ENCODE assay signal across 8 cellular contexts in the genomic region with DNA sequence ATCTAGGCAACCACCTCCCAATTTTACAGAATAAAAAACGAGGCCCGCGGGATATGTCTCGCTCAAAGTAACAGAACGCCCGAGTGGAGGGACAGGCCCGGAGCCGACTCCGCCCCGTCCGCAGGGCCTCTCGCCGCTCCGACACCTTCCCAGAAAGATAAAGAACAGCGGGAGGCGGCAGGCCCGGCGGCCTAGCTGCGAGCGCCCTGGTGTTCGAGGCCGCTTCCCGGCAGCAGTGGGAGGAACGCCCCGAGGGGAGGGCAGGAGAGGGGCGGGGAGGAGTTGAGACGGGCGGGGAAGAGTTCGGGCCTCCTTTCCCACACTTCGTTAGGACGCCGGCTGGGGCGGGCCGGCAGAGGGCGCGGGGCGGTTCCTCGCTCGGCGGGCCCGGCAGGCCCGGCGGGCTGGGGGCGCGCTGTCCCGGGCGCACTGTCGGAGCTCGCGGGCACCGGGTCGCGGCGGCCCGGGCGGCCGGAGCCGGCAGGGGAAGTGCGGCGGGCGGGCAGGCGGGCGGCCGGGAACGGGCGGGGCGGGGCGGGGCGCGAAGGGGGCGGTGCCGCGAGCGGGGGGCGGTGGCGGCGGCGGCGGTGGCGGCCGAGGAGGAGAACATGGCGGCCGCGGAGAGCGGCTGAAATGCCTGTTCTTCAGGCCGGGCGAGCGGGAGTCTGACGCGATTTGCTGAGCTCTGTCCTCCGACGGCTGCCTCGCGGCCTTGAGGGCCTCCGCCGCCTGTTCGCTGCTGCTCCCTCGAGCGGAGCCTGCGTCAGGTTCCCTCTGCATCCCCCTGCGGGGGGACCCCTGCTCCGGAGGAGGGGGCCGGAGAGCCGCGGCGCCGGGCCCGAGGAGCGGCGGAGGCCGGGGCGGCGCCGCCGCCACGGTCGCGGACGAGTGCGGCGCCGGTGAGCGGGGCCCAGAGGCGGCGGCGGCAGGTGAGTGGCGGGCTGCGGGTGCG. TPM values are rescaled to one million over a fixed set of nuclear protein-coding genes. Genes with fewer than 3 reads are reported as not detected.
DNase-seq lines count a peak whose midpoint lies in the region; ATAC-seq and TF ChIP-seq lines count a peak whose summit lies in the region.

Gene NCOA1 (plus strand): TSS at position 581 of the 952 bp plus-strand sequence. CDS start 167,424 bp downstream, outside the sequence.

- H3K79me1 ChIP-seq in H9 (ENCODE audit: insufficient read depth, low read depth, low read length, poor library complexity, severe bottlenecking) (no peaks in the 10 kb centered on the region), neuronal stem cell (ENCODE audit: low read depth, low read length) (peaks cover 2% of the 10 kb centered on the region)

- H3K4me3 Mint-ChIP-seq in H9: peak within 1 kb of the TSS; percentile 80 to 89

- peak within 1 kb of the TSS; percentile 48 to 74 (median 68); a peak in 4 of 7 replicates for H3K27ac Mint-ChIP-seq in H9

- no peaks in the 10 kb centered on the region for H3K79me2 ChIP-seq in H9 (ENCODE audit: insufficient read depth, low read length)
- H3K79me2 ChIP-seq in MM.1S (ENCODE audit: low read length): peaks cover 22% of the 10 kb centered on the region

- peak; percentile 87 for ATAC-seq in foreskin keratinocyte

- H3K27me3 ChIP-seq in H9 (ENCODE audit: insufficient read depth, low read length) (peaks cover 4% of the 10 kb centered on the region; the same call in 1 of the 2 replicates), MM.1S (replicated peaks; ENCODE audit: insufficient read depth, low read length) (no peaks in the 10 kb centered on the region), foreskin keratinocyte (peaks cover 22% of the 10 kb centered on the region), neuronal stem cell (ENCODE audit: control insufficient read depth in 3 of 3, insufficient read depth in 3 of 3, low read depth in 1 of 3, low read length in 3 of 3) (no peaks in the 10 kb centered on the region), subcutaneous abdominal adipose tissue (ENCODE audit: control insufficient read depth in 5 of 5, insufficient read depth in 4 of 5, low read length in 5 of 5) (no peaks in the 10 kb centered on the region)

- peaks cover 28 to 34% of the 10 kb centered on the region in 2 experiments for H3K4me1 Mint-ChIP-seq in H9

- H2BK12ac ChIP-seq in H9 (ENCODE audit: insufficient read length, low read depth, low read length) (no peak within 1 kb of the TSS), neuronal stem cell (ENCODE audit: low read length) (no peak within 1 kb of the TSS)

- H2AFZ ChIP-seq in H9 (ENCODE audit: low read length) (no peak within 1 kb of the TSS), MM.1S (ENCODE audit: low read length) (peak within 1 kb of the TSS; percentile 93), neuronal stem cell (ENCODE audit: low read length) (peak within 1 kb of the TSS; percentile 94)

- H3K9me2 ChIP-seq in MM.1S (replicated peaks; ENCODE audit: insufficient read depth, low read length): no peaks in the 10 kb centered on the region

- H2BK15ac ChIP-seq in H9 (ENCODE audit: low read depth, low read length): no peak within 1 kb of the TSS
- no peak within 1 kb of the TSS for H2BK15ac ChIP-seq in neuronal stem cell (ENCODE audit: low read length)

- TF ChIP-seq CTCF in H9 (conservative IDR thresholded peaks at IDR 0.05) (peak; percentile 43; the same call in 2 of the 3 replicates), MM.1S (IDR thresholded peaks at IDR 0.05; ENCODE audit: low read length) (no peak), foreskin keratinocyte (conservative IDR thresholded peaks at IDR 0.05) (no peak)

- peaks cover 19% of the 10 kb centered on the region for H3K27me3 Mint-ChIP-seq in H9 (ENCODE audit: low read depth)

- no peaks in the 10 kb centered on the region for H3K36me3 ChIP-seq in MM.1S (replicated peaks; ENCODE audit: insufficient read depth, low read length)
- no peaks in the 10 kb centered on the region for H3K36me3 ChIP-seq in neuronal stem cell (replicated peaks in 1 of 2; ENCODE audit: control insufficient read depth in 2 of 2, insufficient read depth in 2 of 2, low read length in 2 of 2)
- H3K36me3 ChIP-seq in subcutaneous abdominal adipose tissue (ENCODE audit: control insufficient read depth in 5 of 5, insufficient read depth in 5 of 5, low read length in 5 of 5): no peaks in the 10 kb centered on the region

- H3K9me3 Mint-ChIP-seq in H9: no peaks in the 10 kb centered on the region; a peak in 1 of 5 replicates

- H4K8ac ChIP-seq in H9 (replicated peaks; ENCODE audit: insufficient read length, low read depth, low read length) (no peak within 1 kb of the TSS), neuronal stem cell (ENCODE audit: low read depth, low read length) (no peak within 1 kb of the TSS)

- no peak within 1 kb of the TSS for H3K4ac ChIP-seq in H9 (ENCODE audit: low read depth, low read length)
- H3K4ac ChIP-seq in neuronal stem cell (ENCODE audit: low read length): no peak within 1 kb of the TSS

- H3K27ac ChIP-seq in H9 (ENCODE audit: insufficient read length, low read depth, low read length) (no peak within 1 kb of the TSS), MM.1S (ENCODE audit: low read length) (peak within 1 kb of the TSS; percentile 3; the same call in 1 of the 2 replicates), foreskin keratinocyte (peak within 1 kb of the TSS; percentile 44), neuronal stem cell (replicated peaks; ENCODE audit: low read length) (peak within 1 kb of the TSS; percentile 97), subcutaneous abdominal adipose tissue (ENCODE audit: low read depth, low read length) (peak within 1 kb of the TSS; percentile 97)

- H3T11ph ChIP-seq in H9 (ENCODE audit: low read length): no peak within 1 kb of the TSS

- H3K4me1 ChIP-seq in H9 (ENCODE audit: insufficient read depth, low read length) (peaks cover 5% of the 10 kb centered on the region), MM.1S (ENCODE audit: low read length) (peaks cover 10% of the 10 kb centered on the region; the same call in 1 of the 2 replicates), foreskin keratinocyte (peaks cover 8% of the 10 kb centered on the region), neuronal stem cell (ENCODE audit: control insufficient read depth in 2 of 2, insufficient read depth in 1 of 2, low read depth in 1 of 2, low read length in 2 of 2) (peaks cover 11 to 13% of the 10 kb centered on the region in 2 donors), subcutaneous abdominal adipose tissue (ENCODE audit: control insufficient read depth in 5 of 5, insufficient read depth in 5 of 5, low read length in 5 of 5) (peaks cover 4 to 38% (median 37%) of the 10 kb centered on the region in 5 donors)

- H3K18ac ChIP-seq in H9 (ENCODE audit: insufficient read length, low read depth, low read length) (peak within 1 kb of the TSS; percentile 95), neuronal stem cell (ENCODE audit: low read length) (peak within 1 kb of the TSS; percentile 100)

- H3K9ac ChIP-seq in H9 (ENCODE audit: extremely low read depth, insufficient read length, low read length): peak within 1 kb of the TSS; percentile 64
- H3K9ac ChIP-seq in MM.1S (ENCODE audit: low read length): peak within 1 kb of the TSS; percentile 52; the same call in 1 of the 2 replicates
- H3K9ac ChIP-seq in neuronal stem cell (ENCODE audit: low read depth, low read length, poor library complexity): peak within 1 kb of the TSS; percentile 95
- H3K9ac ChIP-seq in subcutaneous abdominal adipose tissue (ENCODE audit: low read length in 5 of 5): peak within 1 kb of the TSS; percentile 65 to 98 (median 90)

- no peak within 1 kb of the TSS for H2AK5ac ChIP-seq in H9 (ENCODE audit: insufficient read length, low read length)
- no peak within 1 kb of the TSS for H2AK5ac ChIP-seq in neuronal stem cell (ENCODE audit: low read depth, low read length)

- H3K56ac ChIP-seq in H9 (ENCODE audit: insufficient read length, low read depth, low read length): no peak within 1 kb of the TSS

- no peak within 1 kb of the TSS for H2BK120ac ChIP-seq in H9 (ENCODE audit: low read depth, low read length, poor library complexity, severe bottlenecking)
- peak within 1 kb of the TSS; percentile 63 for H2BK120ac ChIP-seq in neuronal stem cell (ENCODE audit: low read depth, low read length)

- DNase-seq in G401 (ENCODE audit: low spot score): peak; percentile 85
- peak; percentile 92 for DNase-seq in H9
- DNase-seq in MM.1S: peak; percentile 92
- peak; percentile 89 for DNase-seq in SIG-M5 treated with dmso at 0.1 percent for 504 hours (lab: John Stamatoyannopoulos, UW; ENCODE audit: unreplicated experiment)
- DNase-seq in activated gamma-delta T cell treated with Interleukin-2 at 50 U/mL for 16 hours: peak; percentile 86
- DNase-seq in foreskin keratinocyte: peak; percentile 29 to 68
- peak; percentile 76 for DNase-seq in neuronal stem cell (ENCODE audit: low spot score)

- H2BK5ac ChIP-seq in H9 (ENCODE audit: insufficient read length, low read length) (no peak within 1 kb of the TSS), neuronal stem cell (ENCODE audit: low read length) (peak within 1 kb of the TSS; percentile 93)

- H3K23me2 ChIP-seq in H9 (ENCODE audit: insufficient read length, low read depth, low read length, poor library complexity, severe bottlenecking): peaks cover 13% of the 10 kb centered on the region

- H4K5ac ChIP-seq in H9 (ENCODE audit: insufficient read length, low read depth, low read length): no peak within 1 kb of the TSS

- peaks cover 6% of the 10 kb centered on the region for H3F3A ChIP-seq in MM.1S (ENCODE audit: insufficient read depth, low read length)

- H3K4me2 ChIP-seq in H9 (ENCODE audit: insufficient read depth, insufficient read length, low read length): peak within 1 kb of the TSS; percentile 86
- H3K4me2 ChIP-seq in MM.1S (ENCODE audit: low read depth, low read length): peak within 1 kb of the TSS; percentile 98
- H3K4me2 ChIP-seq in neuronal stem cell (ENCODE audit: insufficient read depth, low read length, poor library complexity, severe bottlenecking): peak within 1 kb of the TSS; percentile 92

- H2BK20ac ChIP-seq in H9 (ENCODE audit: low read depth, low read length, poor library complexity, severe bottlenecking): no peak within 1 kb of the TSS

- H3K9me3 ChIP-seq in H9 (ENCODE audit: control insufficient read depth, low read depth, low read length): no peaks in the 10 kb centered on the region
- no peaks in the 10 kb centered on the region for H3K9me3 ChIP-seq in MM.1S (replicated peaks; ENCODE audit: insufficient read depth, low read length)
- H3K9me3 ChIP-seq in neuronal stem cell (replicated peaks in 1 of 2; ENCODE audit: control insufficient read depth in 2 of 2, insufficient read depth in 1 of 2, low read depth in 1 of 2, low read length in 2 of 2): no peaks in the 10 kb centered on the region
- no peaks in the 10 kb centered on the region for H3K9me3 ChIP-seq in subcutaneous abdominal adipose tissue (ENCODE audit: control insufficient read depth in 5 of 5, low read length in 5 of 5)

- H3K4me3 ChIP-seq in MM.1S (ENCODE audit: low read length) (peak within 1 kb of the TSS; percentile 81), neuronal stem cell (ENCODE audit: low read length in 2 of 2) (peak within 1 kb of the TSS; percentile 87 to 97), subcutaneous abdominal adipose tissue (ENCODE audit: low read depth in 1 of 5, low read length in 5 of 5) (peak within 1 kb of the TSS; percentile 81 to 93 (median 84))

- peak within 1 kb of the TSS; percentile 96 for H3K14ac ChIP-seq in H9 (ENCODE audit: insufficient read depth, low read length)
- peak within 1 kb of the TSS; percentile 82 for H3K14ac ChIP-seq in neuronal stem cell (ENCODE audit: low read length)

- no CpG with 5 or more reads among the region's 129 CpGs for whole genome bisulfite sequencing in H9 (ENCODE audit: extremely low coverage, insufficient read length, low lambda C conversion rate)
- no CpG with 5 or more reads among the region's 129 CpGs for WGBS in neuronal stem cell (ENCODE audit: extremely low coverage in 2 of 2, insufficient read length in 2 of 2, insufficient replicate concordance in 1 of 2), 2 donors

- no peaks in the 10 kb centered on the region for H3K36me3 Mint-ChIP-seq in H9 (ENCODE audit: insufficient read depth in 1 of 3, low read depth in 3 of 3)

- no peak within 1 kb of the TSS for H3K23ac ChIP-seq in H9 (ENCODE audit: insufficient read length, low read depth, low read length)
- peak within 1 kb of the TSS; percentile 94 for H3K23ac ChIP-seq in neuronal stem cell (ENCODE audit: low read depth, low read length, poor library complexity)

- H4K20me1 ChIP-seq in H9 (ENCODE audit: control insufficient read depth, insufficient read depth, insufficient read length) (no peaks in the 10 kb centered on the region), MM.1S (ENCODE audit: insufficient read depth, low read length) (no peaks in the 10 kb centered on the region)

- H4K91ac ChIP-seq in H9 (ENCODE audit: insufficient read length, low read depth, low read length) (no peak within 1 kb of the TSS), neuronal stem cell (ENCODE audit: low read depth, low read length, poor library complexity) (no peak within 1 kb of the TSS)

- in situ Hi-C loops in G401 (cut with HindIII; ENCODE audit: low sequenced_read_pairs): no loop called here

RNA-seq across cellular contexts. Expression of gene NCOA1, which starts in this region (rescaled TPM):
- 5.0 and 8.9 TPM in 2 replicates for total RNA-seq in G401 (2014; rRNA removed; shearing (Covaris generic))
- total RNA-seq in H9 (2021) (14.0 and 14.8 TPM in 2 replicates), foreskin keratinocyte (5.3 and 6.0 TPM in 2 replicates)
- 1.0 and 1.1 TPM in 2 replicates for polyA plus RNA-seq in foreskin keratinocyte
- polyA plus RNA-seq in neuronal stem cell (2013, experiment 1 of 2): 11.9 TPM
- polyA plus RNA-seq in neuronal stem cell (2013, experiment 2 of 2): 12.1 TPM
